8 cellular contexts compared by ENCODE assay signal in the genomic region with DNA sequence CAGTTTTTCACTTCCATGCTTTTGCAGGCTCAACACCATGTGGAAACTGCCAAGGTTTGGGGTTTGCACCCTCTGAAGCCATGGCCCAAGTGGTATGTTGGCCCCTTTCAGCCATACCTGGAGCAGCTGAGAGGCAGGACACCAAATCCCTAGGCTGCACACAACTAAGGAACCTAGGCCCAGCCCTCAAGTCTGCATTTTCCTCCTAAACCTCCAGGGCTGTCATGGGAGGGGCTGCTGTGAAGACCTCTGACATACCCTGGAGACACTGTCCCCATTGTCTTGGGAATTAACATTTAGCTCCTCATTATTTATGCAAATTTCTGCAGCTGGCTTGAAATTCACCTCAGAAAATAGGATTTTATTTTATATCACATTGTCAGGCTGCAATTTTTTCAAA.
"Had no signal": no experiment of that assay in that cellular context is flagged by ENCODE, and none has a peak within 500 bp of the region (broad histone marks: within the 10 kb centered on the region; RNA-seq: fewer than 3 reads in every experiment).

No MANE protein-coding gene starts in this region.

- DNase-seq: GM23248, H9, HFFc6, KBM-7 had no signal

- H3K27ac ChIP-seq: GM23248, HL-60 had no signal

- ATAC-seq: HCT116, HepG2 had no signal

- H2AFZ ChIP-seq: GM23248 had no signal

- H3K36me3 Mint-ChIP-seq: IgD-negative memory B cell had no signal

- H3K4me1 Mint-ChIP-seq: H9, IgD-negative memory B cell had no signal

- H3K4me3 ChIP-seq: GM23248 had no signal

- H3K4me3 Mint-ChIP-seq: H9, HFFc6, IgD-negative memory B cell had no signal

- H3K27me3 Mint-ChIP-seq: IgD-negative memory B cell had no signal

- H3K27ac Mint-ChIP-seq: HFFc6, IgD-negative memory B cell had no signal

- H3K9ac ChIP-seq: GM23248 had no signal
